18 cellular contexts compared by ENCODE assay signal in the genomic region with DNA sequence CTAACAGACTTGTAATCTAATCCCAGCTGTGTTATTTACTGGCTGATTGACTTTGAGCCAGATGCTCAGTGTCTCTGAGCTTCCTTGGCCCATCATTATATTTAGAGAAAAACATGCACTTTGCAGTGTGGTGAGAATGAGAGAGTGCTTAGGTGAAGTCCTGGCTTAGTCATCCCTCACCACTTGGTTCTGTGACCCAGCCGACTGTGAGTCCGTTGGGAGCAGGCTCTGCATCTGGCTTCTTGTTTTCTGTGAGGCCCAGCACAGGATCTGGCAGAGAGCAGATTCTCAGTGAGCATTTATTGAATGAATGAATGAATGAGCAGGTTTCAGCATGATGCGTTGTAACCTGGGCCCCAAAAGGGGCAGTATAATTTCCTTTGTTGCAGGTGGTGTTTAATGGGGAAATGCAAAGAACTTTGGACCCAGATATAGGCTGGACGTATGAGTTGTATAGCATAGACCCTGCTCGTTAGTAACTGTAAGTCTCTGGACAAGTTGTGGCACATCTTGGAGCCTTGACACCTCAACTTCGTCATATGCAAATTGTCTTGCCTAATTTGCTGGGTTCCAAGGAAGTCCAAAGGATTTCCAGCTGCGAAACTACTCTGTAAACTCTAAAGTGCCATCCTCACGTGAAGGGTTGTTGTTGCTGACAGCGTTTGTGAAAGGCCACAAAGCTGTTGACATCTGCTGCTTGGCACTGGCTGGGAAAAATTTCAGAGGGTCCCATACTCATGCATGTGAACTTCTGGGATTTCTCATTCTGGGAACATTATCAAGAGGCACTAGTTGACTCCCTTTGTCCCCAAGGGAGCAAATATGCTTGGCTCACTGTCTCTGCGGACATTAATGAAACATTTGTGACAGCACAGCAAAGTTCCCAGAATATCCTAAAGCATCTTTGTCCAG.
DNase-seq lines count a peak whose midpoint lies in the region; ATAC-seq and TF ChIP-seq lines count a peak whose summit lies in the region.
"Had no signal": no experiment of that assay in that cellular context is flagged by ENCODE, and none has a peak within 500 bp of the region (broad histone marks: within the 10 kb centered on the region; RNA-seq: fewer than 3 reads in every experiment).

No MANE protein-coding gene starts in this region.

- WGBS in heart right ventricle, 2 donors, result 68 to 72% methylated on average over 10 of the region's 10 CpGs

- DNase-seq in Right ventricle myocardium inferior (ENCODE audit: missing footprints) (no peak), right atrium auricular region (ENCODE audit: low spot score) (no peak), NCI-H446 (lab: John Stamatoyannopoulos, UW) (peak; percentile 78 to 93), heart right ventricle (peak in 1 of 2 donors; percentile 35), uterus (no peak), MV-4-11 (lab: John Stamatoyannopoulos, UW) (no peak), HuH-7.5 (ENCODE audit: low spot score) (no peak), NCI-H1092 (lab: John Stamatoyannopoulos, UW) (no peak)
- DNase-seq: activated CD4-positive, alpha-beta T cell treated with anti-CD3 and anti-CD28 coated beads, Interleukin-2, amount 10 ng/mL, durations not matched to agents 7 days and 5 days; effector CD8-positive, alpha-beta T cell; glutamatergic neuron; NCI-H1436 treated with DMSO at 0.1 percent for 48 hours; SJCRH30; stimulated activated CD8-positive, alpha-beta memory T cell treated with anti-CD3 and anti-CD28 coated beads, Interleukin-4, amount 100 ng/mL, for 48 hours; substantia nigra had no signal

- no peak overlapping the region for H3K27ac ChIP-seq in right atrium auricular region
- peak overlapping the region in 3 of 10 donors; percentile 48 to 62 (median 60) for H3K27ac ChIP-seq in heart right ventricle
- peak overlapping the region; percentile 27 to 59 for H3K27ac ChIP-seq in uterus
- H3K27ac ChIP-seq: BLaER1 treated with 17β-estradiol and CSF1 and Interleukin-3, amounts not matched to agents 10 nM and 100 nM; SJCRH30 had no signal

- H3K9me3 ChIP-seq in right atrium auricular region, result no peaks in the 10 kb centered on the region
- H3K9me3 ChIP-seq in heart right ventricle, result no peaks in the 10 kb centered on the region
- no peaks in the 10 kb centered on the region for H3K9me3 ChIP-seq in uterus
- H3K9me3 ChIP-seq: BLaER1 treated with 17β-estradiol and CSF1 and Interleukin-3, amounts not matched to agents 10 nM and 100 nM; esophagus muscularis mucosa; SJCRH30 had no signal

- TF ChIP-seq CTCF in right atrium auricular region (IDR thresholded peaks at IDR 0.05), result no peak
- no peak for TF ChIP-seq CTCF in heart right ventricle (IDR thresholded peaks at IDR 0.05)
- no peak for TF ChIP-seq CTCF in uterus (IDR thresholded peaks at IDR 0.05)

- no peak overlapping the region for H3K4me3 ChIP-seq in right atrium auricular region
- no peak overlapping the region for H3K4me3 ChIP-seq in heart right ventricle
- H3K4me3 ChIP-seq in uterus, result no peak overlapping the region
- H3K4me3 ChIP-seq: BLaER1 treated with 17β-estradiol and CSF1 and Interleukin-3, amounts not matched to agents 10 nM and 100 nM; esophagus muscularis mucosa; SJCRH30 had no signal

- H3K4me1 ChIP-seq in right atrium auricular region, result peaks cover 0 to 22% of the 10 kb centered on the region in 2 donors
- H3K4me1 ChIP-seq in heart right ventricle, result peaks cover 2 to 33% (median 10%) of the 10 kb centered on the region in 9 donors
- H3K4me1 ChIP-seq in uterus, result no peaks in the 10 kb centered on the region
- H3K4me1 ChIP-seq: BLaER1 treated with 17β-estradiol and CSF1 and Interleukin-3, amounts not matched to agents 10 nM and 100 nM; SJCRH30 had no signal

- H3K36me3 ChIP-seq in right atrium auricular region, result no peaks in the 10 kb centered on the region
- no peaks in the 10 kb centered on the region for H3K36me3 ChIP-seq in heart right ventricle
- no peaks in the 10 kb centered on the region for H3K36me3 ChIP-seq in uterus
- H3K36me3 ChIP-seq: BLaER1 treated with 17β-estradiol and CSF1 and Interleukin-3, amounts not matched to agents 10 nM and 100 nM; esophagus muscularis mucosa; SJCRH30 had no signal

- intact Hi-C loops in Right ventricle myocardium inferior (cut with DNase I) (no loop called here), heart right ventricle (cut with DNase I) (no loop called here), uterus (cut with DNase I; ENCODE audit: low total_unique reads) (no loop called here)

- ATAC-seq in Right ventricle myocardium inferior (peak; percentile 52), heart right ventricle (peak in 6 of 8 donors; percentile 23 to 68 (median 38))
- ATAC-seq: activated T-helper 17 cell treated with anti-CD3 and anti-CD28 coated beads, Interleukin-2, amount 50 U/mL, for 72 hours had no signal

- no peak for TF ChIP-seq POLR2A in uterus (IDR thresholded peaks at IDR 0.05)

- H3K27me3 ChIP-seq in right atrium auricular region, result no peaks in the 10 kb centered on the region
- H3K27me3 ChIP-seq in heart right ventricle, result no peaks in the 10 kb centered on the region
- no peaks in the 10 kb centered on the region for H3K27me3 ChIP-seq in uterus
- H3K27me3 ChIP-seq: BLaER1 treated with 17β-estradiol and CSF1 and Interleukin-3, amounts not matched to agents 10 nM and 100 nM; esophagus muscularis mucosa; SJCRH30 had no signal

Comparison
In these comparisons a context has a peak if more than half of its experiments do, and no peak if none do; other contexts are left out.
1. DNase-seq: peak in NCI-H446 (2 of 2); none in Right ventricle myocardium inferior (single experiment), right atrium auricular region (single experiment), uterus (0 of 2), MV-4-11 (single experiment), HuH-7.5 (single experiment) and NCI-H1092 (single experiment).
2. H3K27ac ChIP-seq: peak in uterus (2 of 2); none in right atrium auricular region (0 of 2).